In genomic region chr15:66760358-66760967, GRCh38 we compare ENCODE assay signal across 16 cellular contexts. TPM values are rescaled to one million over a fixed set of nuclear protein-coding genes. Genes with fewer than 3 reads are reported as not detected.
A peak's percentile ranks its signal among the peaks of the same experiment; 100 is the strongest.
DNase-seq lines count a peak whose midpoint lies in the region; ATAC-seq and TF ChIP-seq lines count a peak whose summit lies in the region.
"Had no signal": no experiment of that assay in that cellular context is flagged by ENCODE, and none has a peak within 500 bp of the region (broad histone marks: within the 10 kb centered on the region; RNA-seq: fewer than 3 reads in every experiment).

No MANE protein-coding gene starts in this region.

- ATAC-seq in lower lobe of right lung: no peak
- ATAC-seq: activated T-cell treated with anti-CD3 and anti-CD28 coated beads, Interleukin-2, amount 50 U/mL, for 72 hours had no signal

- H3K4me3 Mint-ChIP-seq in Calu3 (ENCODE audit: low read depth, unreplicated experiment) (no peak overlapping the region), chondrocyte (ENCODE audit: unreplicated experiment) (no peak overlapping the region)
- H3K4me3 Mint-ChIP-seq in activated naive CD8-positive, alpha-beta T cell treated with anti-CD3 and anti-CD28 coated beads for 36 hours: no peak overlapping the region
- H3K4me3 Mint-ChIP-seq: activated CD4-positive, alpha-beta T cell treated with anti-CD3 and anti-CD28 coated beads, Interleukin-2, amount 10 ng/mL, durations not matched to agents 7 days and 5 days; activated T-cell treated with anti-CD3 and anti-CD28 coated beads, Interleukin-2, amount 50 U/mL, for 72 hours; B cell; natural killer cell treated with Interleukin-12 subunit alpha and Interleukin-12 subunit beta and Interleukin-15 and Interleukin-18, amount 100 ng/mL, for 72 hours; T-helper 2 cell treated with Interferon-gamma antibody and Interleukin-4, amounts not matched to agents 5 μg/mL and 100 μg/mL, for 36 hours had no signal

- H3K9me3 Mint-ChIP-seq in Calu3 (ENCODE audit: low read depth, unreplicated experiment) (no peaks in the 10 kb centered on the region), chondrocyte (ENCODE audit: low read depth) (no peaks in the 10 kb centered on the region)
- no peaks in the 10 kb centered on the region for H3K9me3 Mint-ChIP-seq in activated naive CD8-positive, alpha-beta T cell treated with anti-CD3 and anti-CD28 coated beads for 36 hours
- H3K9me3 Mint-ChIP-seq: activated CD4-positive, alpha-beta T cell treated with anti-CD3 and anti-CD28 coated beads, Interleukin-2, amount 10 ng/mL, durations not matched to agents 7 days and 5 days; activated T-cell treated with anti-CD3 and anti-CD28 coated beads, Interleukin-2, amount 50 U/mL, for 72 hours; natural killer cell treated with Interleukin-12 subunit alpha and Interleukin-12 subunit beta and Interleukin-15 and Interleukin-18, amount 100 ng/mL, for 72 hours had no signal

- H3K27me3 Mint-ChIP-seq in Calu3 (ENCODE audit: unreplicated experiment): no peaks in the 10 kb centered on the region
- H3K27me3 Mint-ChIP-seq in chondrocyte (ENCODE audit: low read depth): no peaks in the 10 kb centered on the region
- H3K27me3 Mint-ChIP-seq in activated naive CD8-positive, alpha-beta T cell treated with anti-CD3 and anti-CD28 coated beads for 36 hours: peaks cover 31% of the 10 kb centered on the region

- WGBS in stomach, 5 donors: 73 to 78% (median 76%) methylated on average over 13 of the region's 13 CpGs

- H3K36me3 ChIP-seq in lower lobe of right lung (no peaks in the 10 kb centered on the region), stomach (peaks cover 0 to 2% (median under 1%) of the 10 kb centered on the region in 4 donors)

- BruUV-seq in Calu3 (replicated peaks; lab: Mats Ljungman, UMichigan): no TSS peak

- H3K36me3 Mint-ChIP-seq in Calu3 (ENCODE audit: insufficient read depth, unreplicated experiment): peaks cover 41% of the 10 kb centered on the region
- no peaks in the 10 kb centered on the region for H3K36me3 Mint-ChIP-seq in chondrocyte (ENCODE audit: low read depth)
- no peaks in the 10 kb centered on the region for H3K36me3 Mint-ChIP-seq in activated naive CD8-positive, alpha-beta T cell treated with anti-CD3 and anti-CD28 coated beads for 36 hours
- H3K36me3 Mint-ChIP-seq: natural killer cell treated with Interleukin-12 subunit alpha and Interleukin-12 subunit beta and Interleukin-15 and Interleukin-18, amount 100 ng/mL, for 72 hours had no signal

- TF ChIP-seq POLR2A in stomach (IDR thresholded peaks at IDR 0.05): no peak

- H3K27ac ChIP-seq in lower lobe of right lung: peak overlapping the region; percentile 87
- H3K27ac ChIP-seq in stomach: peak overlapping the region; percentile 39 to 88 (median 84)

- CTCF ChIA-PET in Calu3 (lab: Charles Lee): interaction anchor here (0.6 to 1.4 kb wide), 2 partner anchors 9 to 154 kb away, joined by 3 to 6 read pairs; no protein-coding TSS in a partner anchor

- DNase-seq in Calu3 (no peak), chondrocyte (ENCODE audit: low spot score) (no peak), lower lobe of right lung (no peak), stomach (no peak), SK-N-DZ (ENCODE audit: low spot score) (no peak), KG1 (lab: John Stamatoyannopoulos, UW) (no peak)
- no peak for DNase-seq in stimulated activated CD4-positive, alpha-beta T cell treated with anti-CD3 and anti-CD28 coated beads, Interleukin-4, amount 100 ng/mL, for 1 hour
- no peak for DNase-seq in activated naive CD8-positive, alpha-beta T cell treated with anti-CD3 and anti-CD28 coated beads for 36 hours
- DNase-seq: activated CD4-positive, alpha-beta T cell treated with anti-CD3 and anti-CD28 coated beads, Interleukin-2, amount 10 ng/mL, durations not matched to agents 7 days and 5 days; activated T-cell treated with anti-CD3 and anti-CD28 coated beads, Interleukin-2, amount 50 U/mL, for 72 hours; effector CD4-positive, alpha-beta T cell; NCI-H187; NCI-H526 had no signal

- intact Hi-C loops in Calu3 (cut with micrococcal nuclease; ENCODE audit: unreplicated experiment) (no loop called here), lower lobe of right lung (cut with DNase I) (no loop called here), stomach (cut with DNase I; ENCODE audit: low total_unique reads) (no loop called here)

- TF ChIP-seq EP300 in stomach (IDR thresholded peaks at IDR 0.05): no peak

- no peaks in the 10 kb centered on the region for H3K27me3 ChIP-seq in lower lobe of right lung (ENCODE audit: low read depth)
- no peaks in the 10 kb centered on the region for H3K27me3 ChIP-seq in stomach

- TF ChIP-seq CTCF in Calu3 (IDR thresholded peaks at IDR 0.05; ENCODE audit: unreplicated experiment): no peak
- TF ChIP-seq CTCF in chondrocyte (IDR thresholded peaks at IDR 0.05): no peak
- no peak for TF ChIP-seq CTCF in lower lobe of right lung (IDR thresholded peaks at IDR 0.05)
- no peak for TF ChIP-seq CTCF in stomach (IDR thresholded peaks at IDR 0.05)

- peaks cover 99% of the 10 kb centered on the region for H3K4me1 ChIP-seq in lower lobe of right lung
- peaks cover 62 to 100% (median 83%) of the 10 kb centered on the region in 4 donors for H3K4me1 ChIP-seq in stomach

- H3K4me3 ChIP-seq in lower lobe of right lung (no peak overlapping the region), stomach (no peak overlapping the region)

- H3K27ac Mint-ChIP-seq in Calu3 (ENCODE audit: unreplicated experiment) (peak overlapping the region; percentile 96), chondrocyte (ENCODE audit: unreplicated experiment) (peak overlapping the region; percentile 41)
- H3K27ac Mint-ChIP-seq in activated naive CD8-positive, alpha-beta T cell treated with anti-CD3 and anti-CD28 coated beads for 36 hours: no peak overlapping the region
- H3K27ac Mint-ChIP-seq: activated CD4-positive, alpha-beta T cell treated with anti-CD3 and anti-CD28 coated beads, Interleukin-2, amount 10 ng/mL, durations not matched to agents 7 days and 5 days; activated T-cell treated with anti-CD3 and anti-CD28 coated beads, Interleukin-2, amount 50 U/mL, for 72 hours; B cell; natural killer cell treated with Interleukin-12 subunit alpha and Interleukin-12 subunit beta and Interleukin-15 and Interleukin-18, amount 100 ng/mL, for 72 hours; T-helper 2 cell treated with Interferon-gamma antibody and Interleukin-4, amounts not matched to agents 5 μg/mL and 100 μg/mL, for 36 hours had no signal

- H3K9me3 ChIP-seq in lower lobe of right lung: peaks cover under 1% of the 10 kb centered on the region
- H3K9me3 ChIP-seq in stomach: peaks cover 0 to 3% (median 1%) of the 10 kb centered on the region in 4 donors

- peaks cover 74% of the 10 kb centered on the region for H3K4me1 Mint-ChIP-seq in Calu3 (ENCODE audit: low read depth, unreplicated experiment)
- H3K4me1 Mint-ChIP-seq in chondrocyte (ENCODE audit: low read depth): peaks cover 70% of the 10 kb centered on the region
- H3K4me1 Mint-ChIP-seq in activated naive CD8-positive, alpha-beta T cell treated with anti-CD3 and anti-CD28 coated beads for 36 hours: peaks cover 1% of the 10 kb centered on the region

RNA-seq across cellular contexts. Expression of gene SMAD6, which starts 58.4 kb away (rescaled TPM):
- 49.6 and 58.6 TPM in 2 replicates for total RNA-seq in Calu3 (2022)
- total RNA-seq in chondrocyte: 5.2 to 29.0 TPM (median 6.6 TPM) in 3 replicates
- total RNA-seq in lower lobe of right lung: 159 TPM
- 100 to 1,000 TPM in 2 of 5 donors, 10 to 100 TPM in 3; 20.4 to 112 (median 76.4) TPM for total RNA-seq in stomach
- 1 to 10 TPM; 4.0 to 5.7 (median 4.6) TPM for polyA plus RNA-seq in stomach
- 16.9 and 19.4 TPM in 2 replicates for polyA plus RNA-seq in SK-N-DZ (2014; cell fraction: cytosol; rRNA removed)
- polyA plus RNA-seq in SK-N-DZ (2014; cell fraction: nucleus; rRNA removed): 21.3 and 35.1 TPM in 2 replicates
- under 1 TPM; 0.04 to 0.10 TPM for total RNA-seq in activated naive CD8-positive, alpha-beta T cell treated with anti-CD3 and anti-CD28 coated beads for 36 hours
